ENCODE assay signal across 8 cellular contexts in the genomic region with DNA sequence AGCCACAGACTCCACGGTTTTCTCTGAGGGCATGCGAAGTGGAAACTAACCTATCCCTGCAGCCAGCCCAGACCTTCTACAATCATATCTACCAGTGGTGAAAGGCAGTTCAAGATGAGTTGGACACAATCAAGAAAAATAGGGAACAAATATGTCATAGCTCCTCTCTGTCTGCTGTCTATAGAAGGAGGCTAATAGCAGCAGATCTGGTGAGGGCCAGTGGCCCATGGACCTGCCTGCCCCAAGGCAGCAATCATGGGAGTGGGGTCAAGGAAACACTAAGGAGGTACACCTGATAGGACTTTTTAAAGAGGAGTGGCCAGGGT.
DNase-seq lines count a peak whose midpoint lies in the region; ATAC-seq and TF ChIP-seq lines count a peak whose summit lies in the region.

No MANE protein-coding gene starts in this region.

- peaks cover 16% of the 10 kb centered on the region for H3K36me3 ChIP-seq in CD4-positive, alpha-beta memory T cell (ENCODE audit: insufficient read depth, low read length)
- H3K36me3 ChIP-seq in RWPE2 (ENCODE audit: low read depth) (no peaks in the 10 kb centered on the region; the same call in 1 of the 2 replicates), psoas muscle (ENCODE audit: insufficient read depth in 1 of 2, low read depth in 1 of 2) (no peaks in the 10 kb centered on the region)

- H3K4me1 ChIP-seq in CD4-positive, alpha-beta memory T cell (ENCODE audit: insufficient read depth, low read length), result peaks cover 90% of the 10 kb centered on the region
- H3K4me1 ChIP-seq in RWPE2 (ENCODE audit: insufficient read depth, poor library complexity, severe bottlenecking), result peaks cover 77% of the 10 kb centered on the region
- peaks cover 24% of the 10 kb centered on the region for H3K4me1 ChIP-seq in psoas muscle

- H3K4me3 Mint-ChIP-seq in CD4-positive, alpha-beta memory T cell, result peak overlapping the region in 7 of 8 donors; percentile 76 to 91 (median 89)
- no peak overlapping the region for H3K4me3 Mint-ChIP-seq in endothelial cell (ENCODE audit: unreplicated experiment)

- CTCF ChIA-PET in CD4-positive, alpha-beta memory T cell (lab: Charles Lee; ENCODE audit: partially characterized antibody), result interaction anchor here (0.5 to 5.5 kb wide), 11 partner anchors 10 to 366 kb away, joined by 3 to 37 read pairs (median 4); no protein-coding TSS in a partner anchor

- POLR2A ChIA-PET in CD4-positive, alpha-beta memory T cell (lab: Charles Lee; ENCODE audit: partially characterized antibody), result interaction anchor here (1.0 to 2.2 kb wide), 10 partner anchors 10 to 291 kb away, joined by 3 to 9 read pairs (median 4); a partner anchor contains a TSS

- H3K4me1 Mint-ChIP-seq in CD4-positive, alpha-beta memory T cell, result peaks cover 70 to 96% (median 81%) of the 10 kb centered on the region in 4 donors
- peaks cover 45% of the 10 kb centered on the region for H3K4me1 Mint-ChIP-seq in endothelial cell (ENCODE audit: unreplicated experiment)

- peak overlapping the region; percentile 66 for H3K27ac ChIP-seq in CD4-positive, alpha-beta memory T cell (ENCODE audit: low read depth, low read length)
- peak overlapping the region; percentile 93 for H3K27ac ChIP-seq in RWPE2 (ENCODE audit: poor library complexity, severe bottlenecking)
- H3K27ac ChIP-seq in psoas muscle, result peak overlapping the region; percentile 39

- 34 to 55% (median 37%) methylated on average over 2 of the region's 2 CpGs for WGBS in psoas muscle, 3 donors

- peak overlapping the region; percentile 87 to 100 (median 97) for H3K27ac Mint-ChIP-seq in CD4-positive, alpha-beta memory T cell
- H3K27ac Mint-ChIP-seq in endothelial cell (ENCODE audit: unreplicated experiment), result peak overlapping the region; percentile 42

- peaks cover 0 to 3% (median 0%) of the 10 kb centered on the region in 8 donors for H3K9me3 Mint-ChIP-seq in CD4-positive, alpha-beta memory T cell
- H3K9me3 Mint-ChIP-seq in endothelial cell (ENCODE audit: unreplicated experiment), result no peaks in the 10 kb centered on the region

- peaks cover 19 to 67% of the 10 kb centered on the region in 2 donors for H3K36me3 Mint-ChIP-seq in CD4-positive, alpha-beta memory T cell
- H3K36me3 Mint-ChIP-seq in endothelial cell (ENCODE audit: low read depth, unreplicated experiment), result peaks cover 4% of the 10 kb centered on the region

- TF ChIP-seq CTCF in RWPE2 (IDR thresholded peaks at IDR 0.05; ENCODE audit: poor library complexity, severe bottlenecking) (no peak), endothelial cell (IDR thresholded peaks at IDR 0.05; ENCODE audit: unreplicated experiment) (no peak), psoas muscle (IDR thresholded peaks at IDR 0.05) (no peak)

- H3K4me3 ChIP-seq in CD4-positive, alpha-beta memory T cell (ENCODE audit: low read length in 2 of 2), result peak overlapping the region in 1 of 2 donors; percentile 49
- H3K4me3 ChIP-seq in RWPE2 (ENCODE audit: severe bottlenecking) (no peak overlapping the region), psoas muscle (no peak overlapping the region)

- H3K27me3 ChIP-seq in CD4-positive, alpha-beta memory T cell (ENCODE audit: insufficient read depth, low read length), result no peaks in the 10 kb centered on the region
- no peaks in the 10 kb centered on the region for H3K27me3 ChIP-seq in RWPE2 (ENCODE audit: insufficient read depth, poor library complexity, severe bottlenecking)
- no peaks in the 10 kb centered on the region for H3K27me3 ChIP-seq in psoas muscle (ENCODE audit: insufficient read depth in 3 of 3, low read length in 2 of 3)

- no peak for ATAC-seq in RWPE2 (ENCODE audit: low read depth)
- no peak for ATAC-seq in psoas muscle

- no peaks in the 10 kb centered on the region for H3K27me3 Mint-ChIP-seq in CD4-positive, alpha-beta memory T cell
- peaks cover 7% of the 10 kb centered on the region for H3K27me3 Mint-ChIP-seq in endothelial cell (ENCODE audit: unreplicated experiment)

- DNase-seq in CD4-positive, alpha-beta memory T cell, result no peak
- no peak for DNase-seq in RWPE2 (ENCODE audit: low spot score)
- no peak for DNase-seq in endothelial cell (ENCODE audit: low spot score)
- no peak for DNase-seq in psoas muscle
- no peak for DNase-seq in activated gamma-delta T cell treated with Interleukin-2 at 50 U/mL for 16 hours
- DNase-seq in HCEC 1CT, result no peak
- no peak for DNase-seq in NCI-H510A (lab: John Stamatoyannopoulos, UW)
- DNase-seq in T1000 (lab: John Stamatoyannopoulos, UW), result no peak

- intact Hi-C loops in CD4-positive, alpha-beta memory T cell (cut with micrococcal nuclease), result no loop called here
- intact Hi-C loops in psoas muscle (cut with DNase I), result loop anchor here in 1 of 2 donors (5.0 kb wide), 1 partner anchor 256 kb away; no protein-coding TSS in a partner anchor

- H3K9me3 ChIP-seq in CD4-positive, alpha-beta memory T cell (ENCODE audit: control insufficient read depth in 1 of 2, low read length in 2 of 2), result no peaks in the 10 kb centered on the region
- no peaks in the 10 kb centered on the region for H3K9me3 ChIP-seq in RWPE2 (ENCODE audit: severe bottlenecking)
- no peaks in the 10 kb centered on the region for H3K9me3 ChIP-seq in psoas muscle

Comparison
In these comparisons a context has a peak if more than half of its experiments do, and no peak if none do; other contexts are left out.
1. H3K27ac ChIP-seq: peak in every context shown above with its lines; median percentile 93 in RWPE2; 66 in CD4-positive, alpha-beta memory T cell; 39 in psoas muscle.